ENCODE assay signal across 13 cellular contexts in the genomic region with DNA sequence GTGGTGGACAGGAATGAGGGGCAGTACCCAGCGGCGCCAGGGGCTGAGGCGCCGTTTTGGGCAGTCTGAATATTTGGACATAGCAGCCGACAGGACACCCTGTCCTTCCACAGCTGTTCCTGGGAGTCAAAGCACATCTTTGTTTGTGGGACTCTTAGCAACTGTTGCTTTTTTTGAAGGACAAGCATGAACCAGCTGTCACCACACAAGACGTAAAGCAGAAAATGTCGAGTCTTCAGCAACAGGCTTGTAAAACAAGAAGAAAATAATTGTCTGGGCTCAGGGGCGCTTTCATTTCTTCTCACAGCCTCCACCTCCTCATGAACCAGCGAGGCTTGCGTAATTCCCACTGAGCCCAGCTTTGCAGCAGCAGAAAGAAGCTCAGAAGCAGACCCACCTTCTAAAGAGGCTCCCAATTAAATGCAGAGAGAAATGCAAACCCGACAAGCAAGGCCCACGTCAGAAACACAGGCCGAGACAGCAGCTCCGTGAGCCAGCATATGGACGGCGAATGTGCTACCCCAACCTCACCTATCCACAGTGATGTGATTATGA.
A peak's percentile ranks its signal among the peaks of the same experiment; 100 is the strongest.
DNase-seq lines count a peak whose midpoint lies in the region; ATAC-seq and TF ChIP-seq lines count a peak whose summit lies in the region.
"Had no signal": no experiment of that assay in that cellular context is flagged by ENCODE, and none has a peak within 500 bp of the region (broad histone marks: within the 10 kb centered on the region; RNA-seq: fewer than 3 reads in every experiment).

No MANE protein-coding gene starts in this region.

- in situ Hi-C loops in GM23248 (cut with MboI): no loop called here

- DNase-seq in GM23248 (peak; percentile 15), RPMI7951 (ENCODE audit: low read depth) (peak; percentile 51), heart right ventricle (no peak), skeletal muscle cell (ENCODE audit: low read depth) (peak; percentile 75), left lobe of liver (ENCODE audit: low spot score) (no peak), PC-3 (no peak)
- DNase-seq: naive thymus-derived CD4-positive, alpha-beta T cell; NCI-H2227 treated with DMSO at 0.1 percent for 48 hours; stimulated activated CD4-positive, alpha-beta T cell treated with anti-CD3 and anti-CD28 coated beads, Interleukin-12 subunit alpha, Interleukin-12 subunit beta, amount 100 ng/mL, for 4 hours; WERI-Rb-1 had no signal

- BruUV-seq in PC-3 (replicated peaks; lab: Mats Ljungman, UMichigan): no TSS peak

- CTCF ChIA-PET in PC-3 (lab: Charles Lee): no interaction called here

- H3K4me2 ChIP-seq in GM23248 (ENCODE audit: unreplicated experiment) (no peak overlapping the region), PC-3 (ENCODE audit: low read length) (no peak overlapping the region)

- H3K9me2 ChIP-seq in GM23248 (ENCODE audit: insufficient read depth) (peaks cover 7% of the 10 kb centered on the region; the same call in 1 of the 2 replicates), PC-3 (replicated peaks; ENCODE audit: low read length) (no peaks in the 10 kb centered on the region)

- 0 out of 2 replicates have a peak, but pooled peaks cover 6% of the 10 kb centered on the region for H3F3A ChIP-seq in GM23248 (ENCODE audit: insufficient read depth)
- no peaks in the 10 kb centered on the region for H3F3A ChIP-seq in PC-3 (ENCODE audit: low read length, unreplicated experiment)

- H3K27ac ChIP-seq in GM23248 (no peak overlapping the region), heart right ventricle (peak overlapping the region in 9 of 10 donors; percentile 29 to 84 (median 73)), PC-3 (ENCODE audit: low read length) (no peak overlapping the region)
- H3K27ac ChIP-seq: C4-2B, WERI-Rb-1 had no signal

- intact Hi-C loops in heart right ventricle (cut with DNase I) (loop anchor here in 2 of 10 donors (5.0 to 10.0 kb wide), 3 partner anchors 75 to 143 kb away; a partner anchor contains a TSS), PC-3 (cut with micrococcal nuclease) (no loop called here)

- H4K20me1 ChIP-seq in GM23248 (ENCODE audit: insufficient read depth) (no peaks in the 10 kb centered on the region), PC-3 (ENCODE audit: low read length) (no peaks in the 10 kb centered on the region)

- H3K9me3 ChIP-seq in GM23248 (ENCODE audit: low read depth) (no peaks in the 10 kb centered on the region), heart right ventricle (peaks cover 0 to 5% (median 0%) of the 10 kb centered on the region in 11 donors), PC-3 (ENCODE audit: low read length) (no peaks in the 10 kb centered on the region)

- 55 to 61% methylated on average over 16 of the region's 16 CpGs for WGBS in GM23248 (ENCODE audit: low coverage in 1 of 2, low lambda C conversion rate in 2 of 2, missing lambda C conversion rate in 2 of 2), 2 experiments
- WGBS in heart right ventricle, 2 donors: 30 to 46% methylated on average over 16 of the region's 16 CpGs

- H3K4me3 ChIP-seq in GM23248: no peak overlapping the region
- peak overlapping the region in 1 of 10 donors; percentile 13 for H3K4me3 ChIP-seq in heart right ventricle
- H3K4me3 ChIP-seq in skeletal muscle cell (ENCODE audit: low read depth, low read length): no peak overlapping the region
- no peak overlapping the region for H3K4me3 ChIP-seq in PC-3 (ENCODE audit: low read length)

- H3K9ac ChIP-seq in GM23248: no peak overlapping the region
- H3K9ac ChIP-seq in PC-3 (ENCODE audit: low read length): no peak overlapping the region

- no peaks in the 10 kb centered on the region for H3K79me2 ChIP-seq in GM23248 (ENCODE audit: insufficient read depth)
- no peaks in the 10 kb centered on the region for H3K79me2 ChIP-seq in PC-3 (ENCODE audit: low read length)

- POLR2A ChIA-PET in PC-3 (lab: Charles Lee; ENCODE audit: unreplicated experiment): no interaction called here

- ATAC-seq in heart right ventricle (peak; percentile 78 to 97 (median 88)), GM19397 (IDR thresholded peaks at IDR 0.05; ENCODE audit: unreplicated experiment) (no peak), left lobe of liver (no peak), HG03095 (IDR thresholded peaks at IDR 0.05; ENCODE audit: unreplicated experiment) (no peak), PC-3 (no peak)
- ATAC-seq: naive thymus-derived CD4-positive, alpha-beta T cell had no signal

- no peaks in the 10 kb centered on the region for H3K27me3 ChIP-seq in GM23248 (replicated peaks; ENCODE audit: insufficient read depth)
- H3K27me3 ChIP-seq in heart right ventricle: no peaks in the 10 kb centered on the region
- H3K27me3 ChIP-seq in PC-3 (ENCODE audit: low read length): no peaks in the 10 kb centered on the region

- H3K4me1 ChIP-seq in GM23248 (ENCODE audit: insufficient read depth): no peaks in the 10 kb centered on the region
- H3K4me1 ChIP-seq in heart right ventricle: peaks cover 0 to 19% (median 6%) of the 10 kb centered on the region in 9 donors
- H3K4me1 ChIP-seq in PC-3 (ENCODE audit: insufficient read depth, low read length): no peaks in the 10 kb centered on the region

- TF ChIP-seq CTCF in heart right ventricle (IDR thresholded peaks at IDR 0.05) (no peak), PC-3 (conservative IDR thresholded peaks at IDR 0.05; ENCODE audit: low read depth, low read length) (no peak)

- H2AFZ ChIP-seq in GM23248 (no peak overlapping the region), PC-3 (ENCODE audit: low read length) (no peak overlapping the region)

- no peaks in the 10 kb centered on the region for H3K36me3 ChIP-seq in GM23248 (ENCODE audit: low read depth)
- no peaks in the 10 kb centered on the region for H3K36me3 ChIP-seq in heart right ventricle
- no peaks in the 10 kb centered on the region for H3K36me3 ChIP-seq in PC-3 (ENCODE audit: low read depth, low read length)
- H3K36me3 ChIP-seq: WERI-Rb-1 had no signal

Comparison
In these comparisons a context has a peak if more than half of its experiments do, and no peak if none do; other contexts are left out.
1. DNase-seq: peak in GM23248 (single experiment), RPMI7951 (single experiment) and skeletal muscle cell (single experiment); none in heart right ventricle (0 of 2), left lobe of liver (single experiment) and PC-3 (single experiment).
2. H3K27ac ChIP-seq: peak in heart right ventricle (9 of 10); none in GM23248 (single experiment) and PC-3 (single experiment).
3. ATAC-seq: peak in heart right ventricle (8 of 8); none in GM19397 (single experiment), left lobe of liver (single experiment), HG03095 (single experiment) and PC-3 (single experiment).